ENCODE assay signal across 8 cellular contexts in genomic region chr3:194871864-194872668, GRCh38.
A peak's percentile ranks its signal among the peaks of the same experiment; 100 is the strongest.
DNase-seq lines count a peak whose midpoint lies in the region; ATAC-seq and TF ChIP-seq lines count a peak whose summit lies in the region.

No MANE protein-coding gene starts in this region.

- intact Hi-C loops in HCT116 (cut with micrococcal nuclease), result loop anchor here (5.0 to 10.0 kb wide), 2 partner anchors 190 to 233 kb away; no protein-coding TSS in a partner anchor
- intact Hi-C loops in spleen (cut with DNase I; ENCODE audit: low total_unique reads), result no loop called here

- DNase-seq in HCT116 (ENCODE audit: low read depth, low spot score), result peak; percentile 10
- peak in 1 of 2 experiments; percentile 60 for DNase-seq in SJSA1 (ENCODE audit: low read depth in 1 of 2, low spot score in 2 of 2)
- DNase-seq in germinal center (ENCODE audit: low spot score), result peak; percentile 52
- DNase-seq in spleen, result no peak
- no peak for DNase-seq in GM13976 (ENCODE audit: low spot score)
- DNase-seq in H7, result no peak

- H3K9ac ChIP-seq in HCT116 (ENCODE audit: low read length), result peak overlapping the region; percentile 46

- H3K9me3 ChIP-seq in HCT116 (ENCODE audit: control insufficient read depth in 1 of 2, insufficient read depth in 1 of 2, low read depth in 1 of 2, low read length in 2 of 2) (no peaks in the 10 kb centered on the region), SJSA1 (replicated peaks) (no peaks in the 10 kb centered on the region), spleen (peaks cover 0 to 7% (median 0%) of the 10 kb centered on the region in 8 donors)

- no peak for TF ChIP-seq CTCF in HCT116 (IDR thresholded peaks at IDR 0.05 in 2 of 3, conservative IDR thresholded peaks at IDR 0.05 in 1 of 3; ENCODE audit: borderline replicate concordance in 1 of 3, insufficient read depth in 1 of 3, low read depth in 2 of 3, low read length in 2 of 3)
- TF ChIP-seq CTCF in spleen (IDR thresholded peaks at IDR 0.05 in 8 of 11, conservative IDR thresholded peaks at IDR 0.05 in 3 of 11), result no peak
- TF ChIP-seq CTCF in GM13976 (IDR thresholded peaks at IDR 0.05; ENCODE audit: borderline replicate concordance, control extremely low read depth, extremely low read depth, insufficient read depth, missing control alignments), result no peak

- peak overlapping the region; percentile 82 for H3K4me2 ChIP-seq in HCT116 (ENCODE audit: low read length)

- TF ChIP-seq RAD21 in HCT116 (IDR thresholded peaks at IDR 0.05; ENCODE audit: low read depth), result no peak

- H4K20me1 ChIP-seq in HCT116 (ENCODE audit: insufficient read depth), result no peaks in the 10 kb centered on the region

- H2AFZ ChIP-seq in HCT116 (ENCODE audit: low read depth, low read length, poor library complexity, severe bottlenecking), result peak overlapping the region; percentile 84

- TF ChIP-seq POLR2A in HCT116 (IDR thresholded peaks at IDR 0.05; ENCODE audit: borderline replicate concordance, extremely low read depth, insufficient read depth, insufficient read length), result no peak
- TF ChIP-seq POLR2A in spleen (IDR thresholded peaks at IDR 0.05), result no peak

- in situ Hi-C loops in GM13976 (cut with MboI; ENCODE audit: low sequenced_read_pairs, unreplicated experiment), result no loop called here

- POLR2A ChIA-PET in HCT116 (lab: Charles Lee), result interaction anchor here (0.7 to 1.0 kb wide), 2 partner anchors 8 to 186 kb away, joined by 3 read pairs; partner anchors contain the start of gene FAM43A

- RAD21 ChIA-PET in HCT116 (lab: Charles Lee; ENCODE audit: low non-redundant PET in 1 of 2, low total read pairs in 2 of 2, uncharacterized antibody in 2 of 2, unreplicated experiment in 2 of 2), result interaction anchor here (1.4 to 1.5 kb wide), 2 partner anchors 189 to 190 kb away, joined by 5 read pairs; no protein-coding TSS in a partner anchor

- BruUV-seq in HCT116 (replicated peaks; lab: Mats Ljungman, UMichigan), result no TSS peak

- H3K4me1 ChIP-seq in HCT116 (ENCODE audit: control insufficient read depth in 1 of 2, insufficient read depth in 2 of 2, low read length in 2 of 2) (peaks cover 37 to 41% of the 10 kb centered on the region in 2 experiments), SJSA1 (replicated peaks) (peaks cover 38% of the 10 kb centered on the region), spleen (peaks cover 7 to 47% (median 20%) of the 10 kb centered on the region in 6 donors)

- CTCF ChIA-PET in HCT116 (lab: Charles Lee), result interaction anchor here (1.0 kb wide), 1 partner anchor 189 kb away, joined by 3 read pairs; no protein-coding TSS in a partner anchor

- WGBS in spleen, 5 donors, result 55 to 66% (median 63%) methylated on average over 14 of the region's 14 CpGs

- H3K27me3 ChIP-seq in HCT116 (ENCODE audit: insufficient read depth, low read length) (no peaks in the 10 kb centered on the region), SJSA1 (replicated peaks) (no peaks in the 10 kb centered on the region), spleen (replicated peaks in 1 of 7) (no peaks in the 10 kb centered on the region), H7 (ENCODE audit: control insufficient read depth, insufficient read depth, low read length) (no peaks in the 10 kb centered on the region)

- H3K27ac ChIP-seq in HCT116 (ENCODE audit: low read depth, low read length), result peak overlapping the region; percentile 36
- H3K27ac ChIP-seq in SJSA1, result peak overlapping the region; percentile 58
- peak overlapping the region; percentile 48 to 82 (median 78) for H3K27ac ChIP-seq in spleen

- peak; percentile 43 for ATAC-seq in HCT116
- no peak for ATAC-seq in HG03342 (IDR thresholded peaks at IDR 0.05; ENCODE audit: unreplicated experiment)
- no peak for ATAC-seq in GM18502 (IDR thresholded peaks at IDR 0.05; ENCODE audit: poor library complexity, unreplicated experiment)

- H3K4me3 ChIP-seq in HCT116 (replicated peaks in 1 of 2; ENCODE audit: low read depth in 1 of 2, low read length in 2 of 2) (peak overlapping the region; percentile 13 to 42; a peak in 3 of 4 replicates), SJSA1 (no peak overlapping the region), spleen (no peak overlapping the region), H7 (ENCODE audit: insufficient read depth, low read depth, low read length) (no peak overlapping the region)

- H3K79me2 ChIP-seq in HCT116 (ENCODE audit: insufficient read depth, low read length), result no peaks in the 10 kb centered on the region

- no peaks in the 10 kb centered on the region for H3K9me2 ChIP-seq in HCT116 (ENCODE audit: insufficient read depth)

- H3K36me3 ChIP-seq in HCT116 (ENCODE audit: control insufficient read depth in 1 of 2, insufficient read depth in 2 of 2, low read length in 2 of 2) (no peaks in the 10 kb centered on the region), SJSA1 (no peaks in the 10 kb centered on the region), spleen (no peaks in the 10 kb centered on the region), H7 (replicated peaks; ENCODE audit: control insufficient read depth, insufficient read depth, low read length) (no peaks in the 10 kb centered on the region)

TF ChIP-seq in HCT116, 20 proteins besides CTCF, POLR2A, EP300 and RAD21:
- 0 out of 2 replicates have a peak, but pooled peaks have one; percentile 10 for TF ChIP-seq SP1 (IDR thresholded peaks at IDR 0.05; ENCODE audit: low read depth)
- 0 out of 2 replicates have a peak, but pooled peaks have one; percentile 27 for TF ChIP-seq ZFX (IDR thresholded peaks at IDR 0.05)
- TF ChIP-seq EZH2phosphoT487 (IDR thresholded peaks at IDR 0.05; ENCODE audit: borderline replicate concordance), result no peak

Comparison
In these comparisons a context has a peak if more than half of its experiments do, and no peak if none do; other contexts are left out.
1. DNase-seq: peak in HCT116 (single experiment) and germinal center (single experiment); none in spleen (single experiment), GM13976 (single experiment) and H7 (single experiment).
2. H3K4me3 ChIP-seq: peak in HCT116 (2 of 2); none in SJSA1 (single experiment), spleen (0 of 8) and H7 (single experiment).
3. Peak in every context shown above with its lines, with median percentiles within 50 percentile points of each other: H3K27ac ChIP-seq.